ENCODE assay signal across 13 cellular contexts in the genomic region with DNA sequence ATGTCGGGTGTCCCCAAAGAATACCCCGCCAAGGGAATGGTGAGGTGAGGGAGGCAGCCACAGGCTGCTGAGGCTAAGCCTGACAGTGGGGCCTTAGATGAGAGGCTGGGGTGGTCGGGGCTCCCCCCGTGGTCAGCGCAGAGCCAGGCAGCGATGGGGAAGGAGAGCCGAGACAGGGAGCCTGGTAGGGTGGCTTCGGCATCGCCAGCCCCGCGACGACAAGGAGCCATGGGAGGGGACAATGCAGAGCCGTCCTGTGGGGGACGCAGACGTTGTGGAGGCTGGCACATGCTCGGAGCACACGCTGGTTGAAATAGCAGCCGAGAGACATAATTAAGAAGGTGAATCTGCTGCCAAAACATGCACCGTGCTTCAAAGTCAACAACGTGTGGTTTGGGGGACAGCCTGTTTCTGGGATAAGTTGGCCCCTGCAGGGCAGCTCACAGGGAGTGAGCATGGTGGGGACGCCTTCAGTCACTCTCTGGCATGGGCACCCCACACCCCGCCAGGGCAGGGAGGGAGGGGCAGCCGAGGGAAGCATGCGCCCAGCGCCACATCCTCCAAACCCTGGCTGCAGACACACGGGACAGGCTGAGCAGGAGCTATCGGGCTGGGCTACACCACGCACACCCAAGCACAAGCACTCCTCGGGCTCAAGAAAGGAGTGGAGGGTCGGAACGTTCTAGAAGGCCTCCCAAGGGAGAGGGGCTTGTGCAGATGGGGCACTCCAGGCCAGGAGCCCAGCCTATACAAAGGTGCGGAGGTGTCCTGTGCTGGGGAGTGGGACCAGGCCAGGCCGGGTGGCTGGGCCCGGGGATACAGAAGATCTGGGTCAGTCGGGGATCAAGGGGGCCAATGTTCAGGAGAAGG.
"Had no signal": no experiment of that assay in that cellular context is flagged by ENCODE, and none has a peak within 500 bp of the region (broad histone marks: within the 10 kb centered on the region; RNA-seq: fewer than 3 reads in every experiment).

No MANE protein-coding gene starts in this region.

- DNase-seq: activated CD4-positive, alpha-beta T cell treated with anti-CD3 and anti-CD28 coated beads, Interleukin-2, amount 50 U/mL, for 48 hours; activated naive CD4-positive, alpha-beta T cell treated with anti-CD3 and anti-CD28 coated beads, Interleukin-2, amount 10 ng/mL, durations not matched to agents 7 days and 5 days; activated T-cell treated with anti-CD3 and anti-CD28 coated beads, Interleukin-2, amount 50 U/mL, for 24 hours; colonic mucosa; foreskin keratinocyte; left colon; midbrain; stimulated activated CD4-positive, alpha-beta T cell treated with anti-CD3 and anti-CD28 coated beads, Interleukin-12 subunit alpha, Interleukin-12 subunit beta, amount 100 ng/mL, for 4 hours; T-helper 1 cell; T1000 had no signal

- H3K36me3 ChIP-seq: colonic mucosa had no signal

- H3K27me3 ChIP-seq: colonic mucosa had no signal

- H3K4me1 Mint-ChIP-seq: activated CD8-positive, alpha-beta memory T cell treated with anti-CD3 and anti-CD28 coated beads, Interleukin-2, amount 10 ng/mL, durations not matched to agents 7 days and 5 days; activated naive CD4-positive, alpha-beta T cell treated with anti-CD3 and anti-CD28 coated beads, Interleukin-2, amount 10 ng/mL, durations not matched to agents 7 days and 5 days; neural crest cell had no signal

- H3K27me3 Mint-ChIP-seq: activated naive CD4-positive, alpha-beta T cell treated with anti-CD3 and anti-CD28 coated beads, Interleukin-2, amount 10 ng/mL, durations not matched to agents 7 days and 5 days had no signal

- H3K36me3 Mint-ChIP-seq: activated CD8-positive, alpha-beta memory T cell treated with anti-CD3 and anti-CD28 coated beads, Interleukin-2, amount 10 ng/mL, durations not matched to agents 7 days and 5 days; activated naive CD4-positive, alpha-beta T cell treated with anti-CD3 and anti-CD28 coated beads, Interleukin-2, amount 10 ng/mL, durations not matched to agents 7 days and 5 days had no signal

- H3K27ac Mint-ChIP-seq: activated CD8-positive, alpha-beta memory T cell treated with anti-CD3 and anti-CD28 coated beads, Interleukin-2, amount 10 ng/mL, durations not matched to agents 7 days and 5 days; activated naive CD4-positive, alpha-beta T cell treated with anti-CD3 and anti-CD28 coated beads, Interleukin-2, amount 10 ng/mL, durations not matched to agents 7 days and 5 days; activated T-cell treated with anti-CD3 and anti-CD28 coated beads, Interleukin-2, amount 50 U/mL, for 24 hours had no signal

- H3K27ac ChIP-seq: colonic mucosa, foreskin keratinocyte, parathyroid adenoma had no signal

- H3K4me3 ChIP-seq: colonic mucosa had no signal

- H3K4me3 Mint-ChIP-seq: activated CD8-positive, alpha-beta memory T cell treated with anti-CD3 and anti-CD28 coated beads, Interleukin-2, amount 10 ng/mL, durations not matched to agents 7 days and 5 days; activated naive CD4-positive, alpha-beta T cell treated with anti-CD3 and anti-CD28 coated beads, Interleukin-2, amount 10 ng/mL, durations not matched to agents 7 days and 5 days; activated T-cell treated with anti-CD3 and anti-CD28 coated beads, Interleukin-2, amount 50 U/mL, for 24 hours; neural crest cell had no signal

- ATAC-seq: activated CD8-positive, alpha-beta memory T cell treated with anti-CD3 and anti-CD28 coated beads, Interleukin-2, amount 10 ng/mL, durations not matched to agents 7 days and 5 days; foreskin keratinocyte; left colon had no signal

- H3K9me3 ChIP-seq: colonic mucosa had no signal

- H3K4me1 ChIP-seq: colonic mucosa, foreskin keratinocyte, parathyroid adenoma had no signal
